In the genomic region with DNA sequence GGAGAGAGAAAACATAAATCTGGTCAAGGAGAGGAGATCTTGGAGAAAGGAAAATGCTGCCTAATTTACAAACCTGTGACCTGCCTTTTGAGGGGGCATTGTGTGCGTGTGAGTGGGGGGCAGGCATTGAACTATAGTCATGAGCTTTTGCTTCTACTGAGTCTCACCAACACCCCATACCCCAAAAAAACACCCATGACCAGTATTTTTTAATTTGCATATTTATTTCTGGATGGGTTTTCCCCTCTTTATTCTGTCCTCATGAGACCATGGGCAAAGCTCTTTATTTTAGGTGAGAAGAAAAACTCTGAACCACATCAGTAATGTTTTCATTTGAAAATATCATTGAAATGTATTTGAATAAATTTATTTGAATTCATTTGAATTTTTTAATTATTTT, we compare ENCODE assay signal across 23 cellular contexts. TPM values are rescaled to one million over a fixed set of nuclear protein-coding genes. Genes with fewer than 3 reads are reported as not detected.
"Had no signal": no experiment of that assay in that cellular context is flagged by ENCODE, and none has a peak within 500 bp of the region (broad histone marks: within the 10 kb centered on the region; RNA-seq: fewer than 3 reads in every experiment).

No MANE protein-coding gene starts in this region.

- H3K36me3 ChIP-seq: breast epithelium, esophagus squamous epithelium, lower lobe of right lung, WERI-Rb-1 had no signal

- H3K27ac Mint-ChIP-seq: activated CD8-positive, alpha-beta T cell treated with anti-CD3 and anti-CD28 coated beads for 36 hours; activated naive CD8-positive, alpha-beta T cell treated with anti-CD3 and anti-CD28 coated beads, Interleukin-2, amount 10 ng/mL, durations not matched to agents 7 days and 5 days; activated T-cell treated with anti-CD3 and anti-CD28 coated beads, Interleukin-2, amount 50 U/mL, for 72 hours; natural killer cell; progenitor cell of endocrine pancreas; stimulated activated effector memory CD8-positive, alpha-beta T cell treated with anti-CD3 and anti-CD28 coated beads, Interleukin-12 subunit alpha, Interleukin-12 subunit beta, amount 100 ng/mL, for 72 hours; type B pancreatic cell had no signal

- DNase-seq: activated CD4-positive, alpha-beta T cell treated with anti-CD3 and anti-CD28 coated beads for 4 hours; activated CD8-positive, alpha-beta memory T cell treated with anti-CD3 and anti-CD28 coated beads, Interleukin-2, amount 50 U/mL, for 4 hours; activated CD8-positive, alpha-beta T cell treated with anti-CD3 and anti-CD28 coated beads for 36 hours; activated gamma-delta T cell treated with Interleukin-2 at 50 U/mL for 16 hours; activated naive CD8-positive, alpha-beta T cell treated with anti-CD3 and anti-CD28 coated beads, Interleukin-2, amount 10 ng/mL, durations not matched to agents 7 days and 5 days; activated T-cell treated with anti-CD3 and anti-CD28 coated beads, Interleukin-2, amount 50 U/mL, for 72 hours; anterior cingulate cortex; dermis blood vessel endothelial cell; esophagus squamous epithelium; foreskin fibroblast; glutamatergic neuron; left cardiac atrium; lower lobe of right lung; mucosa of descending colon; natural killer cell; nucleus accumbens; right cardiac atrium; WERI-Rb-1 had no signal

- H3K4me1 ChIP-seq: breast epithelium, esophagus squamous epithelium, lower lobe of right lung had no signal

- H3K4me3 Mint-ChIP-seq: activated CD8-positive, alpha-beta T cell treated with anti-CD3 and anti-CD28 coated beads for 36 hours; activated naive CD8-positive, alpha-beta T cell treated with anti-CD3 and anti-CD28 coated beads, Interleukin-2, amount 10 ng/mL, durations not matched to agents 7 days and 5 days; activated T-cell treated with anti-CD3 and anti-CD28 coated beads, Interleukin-2, amount 50 U/mL, for 72 hours; natural killer cell; stimulated activated effector memory CD8-positive, alpha-beta T cell treated with anti-CD3 and anti-CD28 coated beads, Interleukin-12 subunit alpha, Interleukin-12 subunit beta, amount 100 ng/mL, for 72 hours; type B pancreatic cell had no signal

- H3K27ac ChIP-seq: breast epithelium, esophagus squamous epithelium, lower lobe of right lung, WERI-Rb-1 had no signal

- ATAC-seq: activated CD8-positive, alpha-beta T cell treated with anti-CD3 and anti-CD28 coated beads for 36 hours; activated T-cell treated with anti-CD3 and anti-CD28 coated beads, Interleukin-2, amount 50 U/mL, for 72 hours; left cardiac atrium; lower lobe of right lung; mucosa of descending colon; natural killer cell; right cardiac atrium; stimulated activated effector memory CD8-positive, alpha-beta T cell treated with anti-CD3 and anti-CD28 coated beads, Interleukin-12 subunit alpha, Interleukin-12 subunit beta, amount 100 ng/mL, for 72 hours had no signal

- H3K36me3 Mint-ChIP-seq: natural killer cell, type B pancreatic cell had no signal

- H3K4me3 ChIP-seq: breast epithelium, esophagus squamous epithelium, lower lobe of right lung, mucosa of descending colon had no signal

- H3K4me1 Mint-ChIP-seq: natural killer cell had no signal

- FAIRE-seq: endometrium had no signal

- H3K9me3 Mint-ChIP-seq: activated CD8-positive, alpha-beta T cell treated with anti-CD3 and anti-CD28 coated beads for 36 hours; activated naive CD8-positive, alpha-beta T cell treated with anti-CD3 and anti-CD28 coated beads, Interleukin-2, amount 10 ng/mL, durations not matched to agents 7 days and 5 days; activated T-cell treated with anti-CD3 and anti-CD28 coated beads, Interleukin-2, amount 50 U/mL, for 72 hours; natural killer cell; stimulated activated effector memory CD8-positive, alpha-beta T cell treated with anti-CD3 and anti-CD28 coated beads, Interleukin-12 subunit alpha, Interleukin-12 subunit beta, amount 100 ng/mL, for 72 hours had no signal

- H3K9me3 ChIP-seq: breast epithelium, esophagus squamous epithelium, lower lobe of right lung, mucosa of descending colon had no signal

- H3K27me3 Mint-ChIP-seq: activated CD8-positive, alpha-beta T cell treated with anti-CD3 and anti-CD28 coated beads for 36 hours; activated naive CD8-positive, alpha-beta T cell treated with anti-CD3 and anti-CD28 coated beads, Interleukin-2, amount 10 ng/mL, durations not matched to agents 7 days and 5 days; progenitor cell of endocrine pancreas had no signal

- H3K27me3 ChIP-seq: breast epithelium, esophagus squamous epithelium had no signal

RNA-seq across cellular contexts. Expression of a gene that starts 58.9 kb away (rescaled TPM):
- total RNA-seq: activated CD8-positive, alpha-beta T cell treated with anti-CD3 and anti-CD28 coated beads for 36 hours; progenitor cell of endocrine pancreas had no signal
